ENCODE assay signal across 24 cellular contexts in the genomic region with DNA sequence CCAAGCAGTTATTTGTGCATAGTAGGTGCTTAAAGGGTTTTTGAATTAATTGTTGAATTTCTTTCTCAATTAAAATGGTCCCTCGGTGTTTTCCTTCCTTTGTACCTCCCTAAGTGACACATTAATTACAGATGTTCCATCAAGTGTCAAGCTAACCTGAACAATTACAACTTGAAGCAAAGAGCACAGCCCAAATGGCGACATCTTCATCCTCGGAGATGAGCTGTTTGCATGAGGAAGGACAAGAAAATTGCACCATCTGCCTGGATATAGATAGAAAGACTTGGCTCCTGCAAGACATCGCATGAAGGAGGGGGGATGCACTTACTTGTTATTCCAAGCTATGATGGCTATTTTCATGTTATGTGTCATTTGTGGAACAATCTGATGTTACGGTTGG.
"Had no signal": no experiment of that assay in that cellular context is flagged by ENCODE, and none has a peak within 500 bp of the region (broad histone marks: within the 10 kb centered on the region; RNA-seq: fewer than 3 reads in every experiment).

No MANE protein-coding gene starts in this region.

- H3K27me3 Mint-ChIP-seq: dendritic cell treated with granulocyte-macrophage colony-stimulating factor and Interleukin-4, amounts not matched to agents 40 ng/mL and 50 ng/mL, for 4 days had no signal

- H3K9me3 Mint-ChIP-seq: effector memory CD8-positive, alpha-beta T cell; endodermal cell had no signal

- H3K36me3 ChIP-seq: colonic mucosa, esophagus muscularis mucosa, esophagus squamous epithelium, gastrocnemius medialis, gastroesophageal sphincter, heart left ventricle, heart right ventricle had no signal

- H3K27ac ChIP-seq: colonic mucosa, coronary artery, dorsolateral prefrontal cortex, epithelial cell of prostate, esophagus muscularis mucosa, esophagus squamous epithelium, foreskin keratinocyte, gastrocnemius medialis, gastroesophageal sphincter, heart left ventricle, heart right ventricle had no signal

- H3K9me3 ChIP-seq: colonic mucosa, esophagus muscularis mucosa, esophagus squamous epithelium, gastrocnemius medialis, gastroesophageal sphincter had no signal

- H3K4me3 ChIP-seq: colonic mucosa, coronary artery, dorsolateral prefrontal cortex, esophagus muscularis mucosa, esophagus squamous epithelium, gastrocnemius medialis, gastroesophageal sphincter, heart left ventricle, heart right ventricle had no signal

- H3K4me3 Mint-ChIP-seq: dendritic cell treated with granulocyte-macrophage colony-stimulating factor and Interleukin-4, amounts not matched to agents 40 ng/mL and 50 ng/mL, for 4 days; effector memory CD8-positive, alpha-beta T cell; endodermal cell had no signal

- H3K27ac Mint-ChIP-seq: dendritic cell treated with granulocyte-macrophage colony-stimulating factor and Interleukin-4, amounts not matched to agents 40 ng/mL and 50 ng/mL, for 4 days; effector memory CD8-positive, alpha-beta T cell; endodermal cell had no signal

- DNase-seq: colonic mucosa; cortex of kidney; dermis blood vessel endothelial cell; dorsolateral prefrontal cortex; effector CD4-positive, alpha-beta T cell; effector CD8-positive, alpha-beta T cell; effector memory CD4-positive, alpha-beta T cell; effector memory CD8-positive, alpha-beta T cell; endodermal cell; erythroblast; esophagus squamous epithelium; foreskin fibroblast; foreskin keratinocyte; foreskin melanocyte; gastrocnemius medialis; glutamatergic neuron; head of caudate nucleus; heart left ventricle; heart right ventricle had no signal

- H3K27me3 ChIP-seq: colonic mucosa, esophagus muscularis mucosa, esophagus squamous epithelium, foreskin keratinocyte, gastrocnemius medialis, gastroesophageal sphincter had no signal
